Comparison of ENCODE assay signal across 1 cellular context in the genomic region with DNA sequence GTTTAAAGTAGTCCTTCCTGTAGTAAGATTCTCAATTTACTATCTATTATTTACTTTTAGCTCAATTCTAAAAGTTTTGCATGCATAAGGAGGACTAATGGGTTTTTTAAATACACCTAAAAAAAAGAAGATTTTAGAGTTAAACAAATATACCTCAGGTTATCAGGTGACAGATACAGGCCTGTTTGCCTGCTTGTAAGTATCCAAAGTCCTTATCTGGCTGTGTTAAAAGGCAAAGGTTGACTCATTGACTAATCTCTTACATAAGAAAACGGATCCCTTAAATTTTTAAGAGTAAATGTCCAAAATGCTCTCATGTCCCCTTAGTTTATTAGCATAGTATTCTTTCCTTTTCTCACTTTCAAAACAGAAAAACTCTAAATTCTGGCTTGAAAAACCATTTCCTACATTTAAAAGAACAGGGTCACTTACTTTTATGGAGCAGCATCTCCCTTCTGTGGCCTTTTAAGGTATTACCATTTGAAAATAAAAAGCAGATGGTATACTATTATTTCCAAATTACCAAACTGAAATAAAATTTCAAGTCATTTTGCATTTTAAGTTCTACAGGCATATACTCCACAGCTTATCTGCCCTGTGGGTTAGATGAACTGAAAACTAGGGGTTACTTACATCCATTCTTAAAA.
TF ChIP-seq lines count a peak whose summit lies in the region.

No MANE protein-coding gene starts in this region.

TF ChIP-seq in K562, 482 proteins besides CTCF, POLR2A, EP300 and RAD21:
- no peak for TF ChIP-seq SIX5 (IDR thresholded peaks at IDR 0.05; ENCODE audit: borderline replicate concordance in 1 of 2, insufficient read depth in 1 of 2, low read depth in 1 of 2, low read length in 2 of 2)
- 0 out of 2 replicates have a peak, but pooled peaks have one; percentile 12 for TF ChIP-seq CBFA2T2 (conservative IDR thresholded peaks at IDR 0.05)
- TF ChIP-seq DPF2 (IDR thresholded peaks at IDR 0.05) = peak; percentile 58; the same call in 1 of the 2 replicates
- TF ChIP-seq ADNP (tag; IDR thresholded peaks at IDR 0.05) = no peak
- peak; percentile 36; the same call in 1 of the 2 replicates for TF ChIP-seq CBFA2T3 (IDR thresholded peaks at IDR 0.05)
- TF ChIP-seq DNMT1 (IDR thresholded peaks at IDR 0.05) = no peak
- no peak for TF ChIP-seq FOS (IDR thresholded peaks at IDR 0.05; ENCODE audit: extremely low read depth, insufficient read length)
- peak; percentile 81 for TF ChIP-seq FOSL1 (tag; conservative IDR thresholded peaks at IDR 0.05)
- TF ChIP-seq JUND (IDR thresholded peaks at IDR 0.05; ENCODE audit: borderline replicate concordance, low read depth, low read length) = peak; percentile 67
- peak; percentile 66; the same call in 2 of the 3 replicates for TF ChIP-seq JUND (tag; IDR thresholded peaks at IDR 0.05; ENCODE audit: borderline replicate concordance, low read depth, low read length)
- TF ChIP-seq, protein P1, sequence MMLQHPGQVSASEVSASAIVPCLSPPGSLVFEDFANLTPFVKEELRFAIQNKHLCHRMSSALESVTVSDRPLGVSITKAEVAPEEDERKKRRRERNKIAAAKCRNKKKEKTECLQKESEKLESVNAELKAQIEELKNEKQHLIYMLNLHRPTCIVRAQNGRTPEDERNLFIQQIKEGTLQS (IDR thresholded peaks at IDR 0.05) = peak; percentile 44; the same call in 1 of the 2 replicates
- TF ChIP-seq, protein P1 (CRISPR knock-in tag; conservative IDR thresholded peaks at IDR 0.05) = no peak
- no peak for TF ChIP-seq KAT8 (IDR thresholded peaks at IDR 0.05; ENCODE audit: low read depth)
- TF ChIP-seq ARID1B (IDR thresholded peaks at IDR 0.05) = peak; percentile 53
- TF ChIP-seq CBX1 (IDR thresholded peaks at IDR 0.05; ENCODE audit: low read depth) = no peak
